In the genomic region with DNA sequence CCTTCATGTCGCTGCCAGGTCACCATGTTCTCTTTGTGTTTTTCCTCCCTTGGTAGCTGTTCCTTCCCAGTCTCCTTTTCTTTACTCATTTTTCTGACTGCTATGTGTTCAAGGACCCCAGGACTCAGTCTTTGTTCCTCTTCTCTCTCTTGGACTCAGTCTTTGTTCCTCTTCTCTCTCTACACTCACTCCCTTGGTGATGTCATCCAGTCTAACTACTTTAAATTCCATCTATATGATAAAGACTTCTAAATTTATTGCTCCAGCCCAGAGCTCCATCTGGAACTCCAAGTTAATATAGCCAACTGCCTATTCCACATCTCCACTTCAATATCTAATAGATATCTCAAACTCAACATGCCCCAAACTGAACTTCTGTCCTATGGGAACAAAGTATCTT, we compare ENCODE assay signal across 20 cellular contexts. TPM values are rescaled to one million over a fixed set of nuclear protein-coding genes. Genes with fewer than 3 reads are reported as not detected.
DNase-seq lines count a peak whose midpoint lies in the region; ATAC-seq and TF ChIP-seq lines count a peak whose summit lies in the region.
"Had no signal": no experiment of that assay in that cellular context is flagged by ENCODE, and none has a peak within 500 bp of the region (broad histone marks: within the 10 kb centered on the region; RNA-seq: fewer than 3 reads in every experiment).

No MANE protein-coding gene starts in this region.

- DNase-seq in AG04450 (ENCODE audit: low read depth, low spot score) (no peak), HT1080 (ENCODE audit: low read depth) (peak; percentile 20), SIG-M5 (lab: John Stamatoyannopoulos, UW) (peak; percentile 52), fibroblast of lung (ENCODE audit: low read depth in 2 of 2) (peak; percentile 18 to 37), glomerular visceral epithelial cell (ENCODE audit: extremely low spot score) (no peak), NCI-H2029 treated with DMSO at 0.1 percent for 48 hours (lab: John Stamatoyannopoulos, UW) (no peak), SW 1271 (lab: John Stamatoyannopoulos, UW) (no peak), right cardiac atrium (no peak)
- DNase-seq: activated CD4-positive, alpha-beta memory T cell treated with anti-CD3 and anti-CD28 coated beads, Interleukin-2, amount 10 ng/mL, durations not matched to agents 7 days and 5 days; activated naive CD4-positive, alpha-beta T cell treated with anti-CD3 and anti-CD28 coated beads, Interleukin-2, amount 50 U/mL, for 16 hours; activated T-cell treated with anti-CD3 and anti-CD28 coated beads, Interleukin-2, amount 50 U/mL, for 24 hours; body of pancreas; CD4-positive, alpha-beta T cell; glutamatergic neuron; NCI-H2081; NCI-H524; occipital lobe; upper lobe of left lung had no signal

- no peak overlapping the region for H2AFZ ChIP-seq in fibroblast of lung (ENCODE audit: low read length)

- peak overlapping the region; percentile 13 for H3K27ac ChIP-seq in AG04450 (ENCODE audit: low read depth, low read length)
- no peak overlapping the region for H3K27ac ChIP-seq in fibroblast of lung (ENCODE audit: insufficient read depth, low read length)
- no peak overlapping the region for H3K27ac ChIP-seq in right cardiac atrium (ENCODE audit: low read length)
- H3K27ac ChIP-seq: body of pancreas, upper lobe of left lung had no signal

- intact Hi-C loops in right cardiac atrium (cut with DNase I), result loop anchor here in 1 of 4 donors (10.0 kb wide), 1 partner anchor 71 kb away; the partner anchor contains the start of gene CMTM6

- TF ChIP-seq CTCF in AG04450 (IDR thresholded peaks at IDR 0.05; ENCODE audit: low read depth, low read length) (no peak), fibroblast of lung (conservative IDR thresholded peaks at IDR 0.05 in 1 of 2, IDR thresholded peaks at IDR 0.05 in 1 of 2; ENCODE audit: low read depth in 1 of 2, low read length in 2 of 2) (no peak)

- no peak overlapping the region for H3K9ac ChIP-seq in fibroblast of lung (ENCODE audit: insufficient read depth, low read length)

- 68% methylated on average over 1 of the region's 1 CpG for WGBS in right cardiac atrium

- CTCF ChIA-PET in AG04450 (lab: Charles Lee), result interaction anchor here (0.9 kb wide), 1 partner anchor 66 kb away, joined by 4 read pairs; no protein-coding TSS in a partner anchor

- H3K9me3 ChIP-seq in AG04450 (ENCODE audit: control insufficient read depth, insufficient read depth, low read length) (no peaks in the 10 kb centered on the region; the same call in 1 of the 2 replicates), fibroblast of lung (ENCODE audit: control insufficient read depth, insufficient read depth, low read depth, low read length) (no peaks in the 10 kb centered on the region), right cardiac atrium (ENCODE audit: control insufficient read depth, low read length) (no peaks in the 10 kb centered on the region)
- H3K9me3 ChIP-seq: body of pancreas, upper lobe of left lung had no signal

- POLR2A ChIA-PET in AG04450 (lab: Yijun Ruan, JAX), result no interaction called here

- H3K4me2 ChIP-seq in fibroblast of lung (ENCODE audit: extremely low read depth, insufficient read depth, low read length), result no peak overlapping the region

- H3K36me3 ChIP-seq in fibroblast of lung (ENCODE audit: control insufficient read depth, insufficient read depth, low read length), result no peaks in the 10 kb centered on the region
- H3K36me3 ChIP-seq: upper lobe of left lung had no signal

- ATAC-seq in right cardiac atrium, result no peak
- ATAC-seq: body of pancreas, Panc1, sciatic nerve had no signal

- H3K27me3 ChIP-seq in AG04450 (ENCODE audit: control insufficient read depth, insufficient read depth, low read length) (no peaks in the 10 kb centered on the region), fibroblast of lung (ENCODE audit: control insufficient read depth, insufficient read depth, low read length) (no peaks in the 10 kb centered on the region), right cardiac atrium (ENCODE audit: control insufficient read depth, insufficient read depth) (no peaks in the 10 kb centered on the region)
- H3K27me3 ChIP-seq: body of pancreas, upper lobe of left lung had no signal

- H3K4me1 ChIP-seq in fibroblast of lung (ENCODE audit: control insufficient read depth, extremely low read depth, insufficient read depth, low read length) (no peaks in the 10 kb centered on the region), right cardiac atrium (ENCODE audit: control insufficient read depth, insufficient read depth, low read length) (peaks cover 3% of the 10 kb centered on the region)

- no peaks in the 10 kb centered on the region for H4K20me1 ChIP-seq in fibroblast of lung (ENCODE audit: control insufficient read depth, extremely low read depth, insufficient read depth, low read length)

- H3K79me2 ChIP-seq in fibroblast of lung (ENCODE audit: control insufficient read depth, insufficient read depth, low read length), result peaks cover under 1% of the 10 kb centered on the region

- H3K4me3 ChIP-seq in AG04450 (ENCODE audit: low read depth, low read length), result no peak overlapping the region
- no peak overlapping the region for H3K4me3 ChIP-seq in fibroblast of lung (replicated peaks in 1 of 4; ENCODE audit: control extremely low read depth in 1 of 4, insufficient read depth in 1 of 4, low read depth in 3 of 4, low read length in 4 of 4)
- H3K4me3 ChIP-seq in right cardiac atrium (ENCODE audit: low read length), result no peak overlapping the region
- H3K4me3 ChIP-seq: body of pancreas, upper lobe of left lung had no signal

RNA-seq across cellular contexts. Expression of gene DYNC1LI1, which starts 4.8 kb away (rescaled TPM):
- 33.2 and 53.4 TPM in 2 replicates for polyA plus RNA-seq in AG04450 (2011; rRNA removed)
- polyA minus RNA-seq in AG04450 (2011; rRNA and poly(A)+ RNA removed), result 10.6 and 31.2 TPM in 2 replicates
- total RNA-seq in HT1080 (2014; rRNA removed; shearing (Covaris generic)), result 49.1 and 54.9 TPM in 2 replicates
- polyA plus RNA-seq in HT1080 (2015; cell fraction: cytosol; rRNA removed), result 52.5 and 53.3 TPM in 2 replicates
- polyA plus RNA-seq in HT1080 (2015; cell fraction: nucleus; rRNA removed), result 67.6 and 74.4 TPM in 2 replicates
- 30.0 and 44.1 TPM in 2 replicates for total RNA-seq in fibroblast of lung
- polyA plus RNA-seq in fibroblast of lung, result 49.8 and 58.3 TPM in 2 replicates
- polyA plus RNA-seq in fibroblast of lung (2012), result 31.2 and 36.1 TPM in 2 replicates
- 3.2 and 5.8 TPM in 2 replicates for polyA minus RNA-seq in fibroblast of lung (ENCODE audit: low replicate concordance)
- 10 to 100 TPM; 41.2 to 48.5 (median 46.1) TPM for total RNA-seq in right cardiac atrium
- 42.6 TPM for polyA plus RNA-seq in right cardiac atrium

Comparison
In these comparisons a context has a peak if more than half of its experiments do, and no peak if none do; other contexts are left out.
1. DNase-seq: peak in HT1080 (single experiment), SIG-M5 (single experiment) and fibroblast of lung (2 of 2); none in AG04450 (single experiment), glomerular visceral epithelial cell (single experiment), NCI-H2029 treated with DMSO at 0.1 percent for 48 hours (single experiment), SW 1271 (0 of 2) and right cardiac atrium (0 of 3).